In the genomic region with DNA sequence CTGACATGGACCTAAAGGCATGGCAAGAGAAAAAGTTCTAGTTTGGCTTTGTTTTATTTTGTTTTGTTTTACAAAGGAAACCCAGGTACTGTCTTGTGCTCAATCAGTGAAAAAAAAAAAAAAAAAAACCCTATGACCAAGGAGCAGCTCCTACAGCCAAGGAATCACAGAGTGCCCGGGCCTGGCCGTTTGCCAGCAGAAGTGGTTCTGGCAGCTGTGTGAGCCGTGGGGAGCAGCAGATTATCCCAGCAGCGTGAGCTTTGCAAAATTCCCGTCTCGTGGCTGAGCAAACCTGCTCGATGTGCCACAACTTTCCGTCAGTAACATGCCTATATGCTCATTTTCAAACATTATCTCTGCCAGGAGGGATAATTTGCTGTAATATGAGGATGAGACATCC, we compare ENCODE assay signal across 10 cellular contexts.
DNase-seq lines count a peak whose midpoint lies in the region; ATAC-seq and TF ChIP-seq lines count a peak whose summit lies in the region.
"Had no signal": no experiment of that assay in that cellular context is flagged by ENCODE, and none has a peak within 500 bp of the region (broad histone marks: within the 10 kb centered on the region; RNA-seq: fewer than 3 reads in every experiment).

No MANE protein-coding gene starts in this region.

- H3K27ac ChIP-seq in A673 (ENCODE audit: low read depth, low read length, poor library complexity, severe bottlenecking), result no peak overlapping the region
- no peak overlapping the region for H3K27ac ChIP-seq in left lung
- H3K27ac ChIP-seq: SJSA1 had no signal

- DNase-seq in A673 (ENCODE audit: low spot score), result peak; percentile 38
- peak; percentile 78 for DNase-seq in NCI-H1092 (lab: John Stamatoyannopoulos, UW)
- peak in 38 of 56 donors; percentile 1 to 58 (median 12) for DNase-seq in amygdala (lab: John Stamatoyannopoulos, UW)
- peak; percentile 55 to 83 for DNase-seq in left lung
- no peak for DNase-seq in DMS114 treated with DMSO at 0.1 percent for 48 hours (lab: John Stamatoyannopoulos, UW; ENCODE audit: unreplicated experiment)
- DNase-seq in GM19238 (ENCODE audit: insufficient read length, low spot score), result no peak
- DNase-seq: stimulated activated CD4-positive, alpha-beta T cell treated with anti-CD3 and anti-CD28 coated beads, Interleukin-15, amount 100 ng/mL, for 24 hours had no signal

- intact Hi-C loops in A673 (cut with micrococcal nuclease; ENCODE audit: unreplicated experiment) (no loop called here), left lung (cut with DNase I) (no loop called here)

- TF ChIP-seq CTCF in A673 (conservative IDR thresholded peaks at IDR 0.05; ENCODE audit: low read depth, low read length), result no peak
- no peak for TF ChIP-seq CTCF in left lung (IDR thresholded peaks at IDR 0.05)

- H3K4me3 ChIP-seq in A673 (ENCODE audit: low read depth, low read length, poor library complexity, severe bottlenecking), result no peak overlapping the region
- no peak overlapping the region for H3K4me3 ChIP-seq in left lung
- H3K4me3 ChIP-seq: SJSA1 had no signal

- H3K4me1 ChIP-seq in A673 (ENCODE audit: insufficient read depth, low read length, poor library complexity, severe bottlenecking) (no peaks in the 10 kb centered on the region), left lung (no peaks in the 10 kb centered on the region)

- H3K9me3 ChIP-seq in A673 (ENCODE audit: low read depth, low read length, poor library complexity, severe bottlenecking) (no peaks in the 10 kb centered on the region), left lung (no peaks in the 10 kb centered on the region)
- H3K9me3 ChIP-seq: SJSA1 had no signal

- POLR2A ChIA-PET in A673 (lab: Charles Lee; ENCODE audit: low non-redundant PET), result no interaction called here

- no TSS peak for BruUV-seq in A673 (replicated peaks; lab: Mats Ljungman, UMichigan)

- CTCF ChIA-PET in A673 (lab: Charles Lee), result no interaction called here

- peak; percentile 82 for ATAC-seq in left lung
- no peak for ATAC-seq in HG03025 (IDR thresholded peaks at IDR 0.05; ENCODE audit: low FRiP score, unreplicated experiment)
- no peak for ATAC-seq in GM18868 (IDR thresholded peaks at IDR 0.05; ENCODE audit: unreplicated experiment)

- H3K27me3 ChIP-seq in A673 (replicated peaks; ENCODE audit: insufficient read depth, low read depth, low read length, poor library complexity) (peaks cover 23% of the 10 kb centered on the region), left lung (no peaks in the 10 kb centered on the region)
- H3K27me3 ChIP-seq: SJSA1 had no signal

- H3K36me3 ChIP-seq in A673 (ENCODE audit: insufficient read depth, low read length, poor library complexity, severe bottlenecking), result no peaks in the 10 kb centered on the region
- no peaks in the 10 kb centered on the region for H3K36me3 ChIP-seq in left lung
- H3K36me3 ChIP-seq: SJSA1 had no signal

Comparison
In these comparisons a context has a peak if more than half of its experiments do, and no peak if none do; other contexts are left out.
1. DNase-seq: peak in A673 (single experiment), NCI-H1092 (single experiment), amygdala (38 of 56) and left lung (2 of 2); none in DMS114 treated with DMSO at 0.1 percent for 48 hours (single experiment) and GM19238 (single experiment).